8 cellular contexts compared by ENCODE assay signal in the genomic region with DNA sequence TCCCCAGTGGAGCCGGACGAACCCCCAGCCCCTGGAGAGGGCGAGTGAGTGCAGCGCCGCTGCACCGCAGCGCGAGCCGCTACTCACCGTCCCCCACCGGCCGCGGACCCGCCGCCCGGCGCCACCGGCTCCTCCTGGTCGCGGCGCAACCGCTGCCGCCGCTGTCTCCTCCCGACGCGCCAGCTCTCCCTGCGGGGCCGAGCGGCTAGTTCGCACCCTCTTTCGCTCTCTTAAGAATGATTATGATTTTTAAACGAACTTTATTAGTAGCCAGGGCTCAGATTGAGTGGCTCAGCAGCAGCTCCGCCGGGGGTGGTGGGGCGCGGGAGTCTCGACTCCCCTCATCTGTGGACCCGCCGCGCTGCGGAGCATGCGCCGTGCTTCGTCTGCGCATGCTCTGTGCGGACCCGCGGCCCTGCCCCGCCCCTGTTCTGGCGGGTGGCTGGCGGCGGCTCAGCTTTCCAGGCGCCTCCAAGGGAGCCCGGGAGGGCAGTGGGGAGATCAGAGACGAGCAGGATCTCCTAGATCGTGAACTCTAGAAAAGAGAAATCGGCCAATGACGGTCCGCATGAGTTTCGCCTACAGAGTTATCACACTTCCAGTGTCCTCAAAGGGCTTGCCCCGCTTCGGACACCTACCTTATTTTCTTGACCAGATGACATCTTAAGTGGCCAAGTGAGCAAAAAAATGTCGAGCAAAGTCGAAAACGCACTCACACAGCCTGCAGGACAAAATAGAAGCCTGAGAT. TPM values are rescaled to one million over a fixed set of nuclear protein-coding genes. Genes with fewer than 3 reads are reported as not detected.
DNase-seq lines count a peak whose midpoint lies in the region; ATAC-seq and TF ChIP-seq lines count a peak whose summit lies in the region.

A gene (minus strand): TSS at position 372 of the 748 bp plus-strand sequence. CDS start 11,927 bp downstream, outside the sequence.

- H3F3A ChIP-seq in GM23338 (replicated peaks; ENCODE audit: low read depth): no peaks in the 10 kb centered on the region

- H3K79me2 ChIP-seq in GM23338 (replicated peaks; ENCODE audit: insufficient read depth) (peaks cover 42% of the 10 kb centered on the region), Karpas-422 (ENCODE audit: low read length) (peaks cover 3% of the 10 kb centered on the region; the same call in 1 of the 2 replicates)

- H2AFZ ChIP-seq in GM23338 (peak within 1 kb of the TSS; percentile 91), Karpas-422 (ENCODE audit: low read length) (peak within 1 kb of the TSS; percentile 100)

- H3K4me1 ChIP-seq in GM23338 (ENCODE audit: insufficient read depth) (0 out of 2 replicates have a peak, but pooled peaks cover 10% of the 10 kb centered on the region), Karpas-422 (ENCODE audit: low read length) (peaks cover 17% of the 10 kb centered on the region)

- peaks cover 10% of the 10 kb centered on the region; the same call in 2 of the 3 replicates for H3K36me3 Mint-ChIP-seq in GM23338 (ENCODE audit: low read depth)
- H3K36me3 Mint-ChIP-seq in nephron progenitor cell (ENCODE audit: low read depth): peaks cover 39% of the 10 kb centered on the region
- H3K36me3 Mint-ChIP-seq in stimulated activated naive CD8-positive, alpha-beta T cell treated with anti-CD3 and anti-CD28 coated beads, Interleukin-15, Interleukin-2, amounts not matched to agents 100 ng/mL and 50 ng/mL, for 24 hours (ENCODE audit: low read depth): no peaks in the 10 kb centered on the region

- H3K4me3 Mint-ChIP-seq in GM23338 (peak within 1 kb of the TSS; percentile 95), nephron progenitor cell (peak within 1 kb of the TSS; percentile 97)
- H3K4me3 Mint-ChIP-seq in stimulated activated naive CD8-positive, alpha-beta T cell treated with anti-CD3 and anti-CD28 coated beads, Interleukin-15, Interleukin-2, amounts not matched to agents 100 ng/mL and 50 ng/mL, for 24 hours: peak within 1 kb of the TSS; percentile 91

- no peaks in the 10 kb centered on the region for H3K9me2 ChIP-seq in GM23338 (ENCODE audit: insufficient read depth)
- no peaks in the 10 kb centered on the region for H3K9me2 ChIP-seq in Karpas-422 (replicated peaks; ENCODE audit: insufficient read depth, low read length)

- H3K27ac Mint-ChIP-seq in GM23338 (peak within 1 kb of the TSS; percentile 98), nephron progenitor cell (peak within 1 kb of the TSS; percentile 98)
- H3K27ac Mint-ChIP-seq in stimulated activated naive CD8-positive, alpha-beta T cell treated with anti-CD3 and anti-CD28 coated beads, Interleukin-15, Interleukin-2, amounts not matched to agents 100 ng/mL and 50 ng/mL, for 24 hours: peak within 1 kb of the TSS; percentile 90

- no peak for TF ChIP-seq CTCF in GM23338 (conservative IDR thresholded peaks at IDR 0.05; ENCODE audit: low read depth in 2 of 2)
- TF ChIP-seq CTCF in nephron progenitor cell (IDR thresholded peaks at IDR 0.05): no peak

- H3K27me3 Mint-ChIP-seq in GM23338 (ENCODE audit: insufficient read depth, low read depth, poor library complexity) (peaks cover 2% of the 10 kb centered on the region), nephron progenitor cell (ENCODE audit: low read depth, poor library complexity) (no peaks in the 10 kb centered on the region)
- H3K27me3 Mint-ChIP-seq in stimulated activated naive CD8-positive, alpha-beta T cell treated with anti-CD3 and anti-CD28 coated beads, Interleukin-15, Interleukin-2, amounts not matched to agents 100 ng/mL and 50 ng/mL, for 24 hours: peaks cover 33% of the 10 kb centered on the region

- H3K9ac ChIP-seq in Karpas-422 (ENCODE audit: low read length): peak within 1 kb of the TSS; percentile 76

- H3K4me3 ChIP-seq in GM23338 (peak within 1 kb of the TSS; percentile 62), Karpas-422 (ENCODE audit: low read length) (peak within 1 kb of the TSS; percentile 81)

- H3K36me3 ChIP-seq in GM23338 (ENCODE audit: insufficient read depth) (no peaks in the 10 kb centered on the region), Karpas-422 (ENCODE audit: insufficient read depth, low read length) (no peaks in the 10 kb centered on the region)

- H3K27ac ChIP-seq in GM23338 (ENCODE audit: low read depth): peak within 1 kb of the TSS; percentile 84
- no peak within 1 kb of the TSS for H3K27ac ChIP-seq in Karpas-422 (ENCODE audit: low read length)

- H3K9me3 ChIP-seq in Karpas-422 (ENCODE audit: low read length): no peaks in the 10 kb centered on the region

- H3K4me2 ChIP-seq in GM23338 (peak within 1 kb of the TSS; percentile 72), Karpas-422 (ENCODE audit: low read depth, low read length, poor library complexity, severe bottlenecking) (peak within 1 kb of the TSS; percentile 98)

- DNase-seq in ELR (ENCODE audit: low read depth) (peak; percentile 88), GM23338 (ENCODE audit: low spot score) (peak; percentile 91), Karpas-422 (peak; percentile 92), RPMI8226 (peak; percentile 86), fibroblast of the conjunctiva (ENCODE audit: low read depth) (peak; percentile 72), nephron progenitor cell (peak; percentile 88)
- DNase-seq in activated effector memory CD4-positive, alpha-beta T cell treated with anti-CD3 and anti-CD28 coated beads, Interleukin-2, amount 50 U/mL, for 16 hours: peak; percentile 93

- H3K27me3 ChIP-seq in GM23338 (ENCODE audit: insufficient read depth) (no peaks in the 10 kb centered on the region), Karpas-422 (ENCODE audit: low read length) (peaks cover 2% of the 10 kb centered on the region; the same call in 1 of the 2 replicates)

- H3K4me1 Mint-ChIP-seq in GM23338 (peaks cover 31% of the 10 kb centered on the region), nephron progenitor cell (peaks cover 42% of the 10 kb centered on the region)
- peaks cover 21% of the 10 kb centered on the region for H3K4me1 Mint-ChIP-seq in stimulated activated naive CD8-positive, alpha-beta T cell treated with anti-CD3 and anti-CD28 coated beads, Interleukin-15, Interleukin-2, amounts not matched to agents 100 ng/mL and 50 ng/mL, for 24 hours (ENCODE audit: low read depth)

- H3K9me3 Mint-ChIP-seq in GM23338: peaks cover 10% of the 10 kb centered on the region; the same call in 2 of the 3 replicates
- peaks cover 34% of the 10 kb centered on the region for H3K9me3 Mint-ChIP-seq in nephron progenitor cell
- no peaks in the 10 kb centered on the region for H3K9me3 Mint-ChIP-seq in stimulated activated naive CD8-positive, alpha-beta T cell treated with anti-CD3 and anti-CD28 coated beads, Interleukin-15, Interleukin-2, amounts not matched to agents 100 ng/mL and 50 ng/mL, for 24 hours

- peak; percentile 85 for ATAC-seq in GM23338

- H4K20me1 ChIP-seq in GM23338 (replicated peaks; ENCODE audit: insufficient read depth) (peaks cover 12% of the 10 kb centered on the region; the same call in 1 of the 2 replicates), Karpas-422 (ENCODE audit: insufficient read depth, low read depth, low read length) (peaks cover 11% of the 10 kb centered on the region)

TF ChIP-seq in GM23338, 12 proteins besides CTCF, POLR2A, EP300 and RAD21:
- TF ChIP-seq EZH2phosphoT487 (IDR thresholded peaks at IDR 0.05; ENCODE audit: unreplicated experiment) (no peak), POLR2AphosphoS5 (IDR thresholded peaks at IDR 0.05; ENCODE audit: low read depth) (peak; percentile 91)

RNA-seq across cellular contexts. Expression of the gene that starts here (rescaled TPM):
- total RNA-seq in GM23338 (2014; rRNA removed; shearing (Covaris generic)): 16.0 and 16.7 TPM in 2 replicates
- polyA plus RNA-seq in GM23338 (2016; fragmentation: Nextera tagmentation; extraction: Ambion mirVana): 5.0 and 5.2 TPM in 2 replicates
- 2.8 and 3.9 TPM in 2 replicates for total RNA-seq in Karpas-422 (2014; rRNA removed; shearing (Covaris generic); ENCODE audit: low replicate concordance)
